Comparison of ENCODE assay signal across 19 cellular contexts in the genomic region with DNA sequence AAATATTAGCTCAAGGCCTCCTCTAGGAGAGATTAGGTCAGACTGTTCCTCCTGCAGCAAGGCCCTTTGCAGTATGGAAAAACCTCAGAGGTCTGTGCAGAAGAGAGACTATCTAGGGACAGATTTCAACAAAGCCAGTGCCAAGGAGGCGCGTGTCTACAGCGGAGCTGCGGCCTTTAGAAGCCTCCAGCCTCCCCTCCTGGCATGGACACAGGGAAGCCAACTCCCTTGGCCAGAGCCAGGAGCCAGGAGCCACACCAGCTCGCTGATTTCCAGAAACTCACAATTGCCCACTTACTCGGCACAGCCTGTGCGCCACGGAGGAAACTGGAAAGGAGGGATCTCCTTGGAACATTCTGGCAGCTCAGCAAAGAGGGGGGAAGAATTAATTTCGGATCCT.
DNase-seq lines count a peak whose midpoint lies in the region; ATAC-seq, FAIRE-seq and TF ChIP-seq lines count a peak whose summit lies in the region.
"Had no signal": no experiment of that assay in that cellular context is flagged by ENCODE, and none has a peak within 500 bp of the region (broad histone marks: within the 10 kb centered on the region; RNA-seq: fewer than 3 reads in every experiment).

No MANE protein-coding gene starts in this region.

- no peak overlapping the region for H3K4me2 ChIP-seq in H1 (ENCODE audit: insufficient read depth in 1 of 2, low read depth in 2 of 2, low read length in 2 of 2)

- H4K20me1 ChIP-seq in H1 (replicated peaks in 1 of 2; ENCODE audit: control insufficient read depth in 1 of 2, insufficient read depth in 2 of 2, low read length in 2 of 2) = peaks cover 0 to 8% of the 10 kb centered on the region in 2 experiments

- no peak overlapping the region for H4K91ac ChIP-seq in H1 (replicated peaks; ENCODE audit: insufficient read length, low read length)

- H3K27me3 ChIP-seq in H1 (replicated peaks in 1 of 4; ENCODE audit: control insufficient read depth in 3 of 4, extremely low read depth in 1 of 4, insufficient read depth in 3 of 4, low read length in 3 of 4) = no peaks in the 10 kb centered on the region
- no peaks in the 10 kb centered on the region for H3K27me3 ChIP-seq in sigmoid colon
- no peaks in the 10 kb centered on the region for H3K27me3 ChIP-seq in prostate gland (replicated peaks; ENCODE audit: insufficient read depth)
- H3K27me3 ChIP-seq: MG63, SJSA1 had no signal

- H3K9ac ChIP-seq in H1 (replicated peaks in 1 of 4; ENCODE audit: extremely low read depth in 1 of 4, low read depth in 3 of 4, low read length in 3 of 4) = no peak overlapping the region

- no peaks in the 10 kb centered on the region for H3K36me3 Mint-ChIP-seq in activated T-cell treated with anti-CD3 and anti-CD28 coated beads, Interleukin-2, amount 50 U/mL, for 72 hours (ENCODE audit: insufficient read depth in 2 of 2)
- H3K36me3 Mint-ChIP-seq: naive B cell had no signal

- H2BK12ac ChIP-seq in H1 (ENCODE audit: low read depth, low read length) = no peak overlapping the region

- H3K4me3 ChIP-seq in AG10803 (ENCODE audit: low read length) = no peak overlapping the region
- no peak overlapping the region for H3K4me3 ChIP-seq in H1 (ENCODE audit: extremely low read depth in 1 of 4, insufficient read depth in 2 of 4, low read depth in 3 of 4, low read length in 4 of 4)
- H3K4me3 ChIP-seq in sigmoid colon = no peak overlapping the region
- H3K4me3 ChIP-seq in prostate gland = no peak overlapping the region
- H3K4me3 ChIP-seq: MG63, SJSA1 had no signal

- no peaks in the 10 kb centered on the region for H3K4me1 ChIP-seq in H1 (replicated peaks in 1 of 4; ENCODE audit: control insufficient read depth in 3 of 4, insufficient read depth in 4 of 4, low read length in 3 of 4)
- peaks cover 0 to 48% (median 32%) of the 10 kb centered on the region in 4 donors for H3K4me1 ChIP-seq in sigmoid colon
- no peaks in the 10 kb centered on the region for H3K4me1 ChIP-seq in prostate gland (replicated peaks)
- H3K4me1 ChIP-seq: SJSA1 had no signal

- no peaks in the 10 kb centered on the region for H3K27me3 Mint-ChIP-seq in activated T-cell treated with anti-CD3 and anti-CD28 coated beads, Interleukin-2, amount 50 U/mL, for 72 hours (ENCODE audit: low read depth)
- H3K27me3 Mint-ChIP-seq: naive B cell had no signal

- H3K36me3 ChIP-seq in H1 (ENCODE audit: control insufficient read depth in 2 of 4, insufficient read depth in 4 of 4, low read length in 3 of 4) (no peaks in the 10 kb centered on the region), sigmoid colon (no peaks in the 10 kb centered on the region), prostate gland (no peaks in the 10 kb centered on the region)
- H3K36me3 ChIP-seq: MG63, SJSA1 had no signal

- no peak overlapping the region for H3K4me3 Mint-ChIP-seq in activated T-cell treated with anti-CD3 and anti-CD28 coated beads, Interleukin-2, amount 50 U/mL, for 72 hours
- H3K4me3 Mint-ChIP-seq: CD14-positive monocyte, naive B cell had no signal

- TF ChIP-seq CTCF in AG10803 (conservative IDR thresholded peaks at IDR 0.05; ENCODE audit: low read length) = no peak
- no peak for TF ChIP-seq CTCF in H1 (IDR thresholded peaks at IDR 0.05; ENCODE audit: control extremely low read depth in 1 of 3, insufficient read depth in 1 of 3, low read depth in 1 of 3, low read length in 3 of 3)
- TF ChIP-seq CTCF in sigmoid colon (IDR thresholded peaks at IDR 0.05) = no peak
- TF ChIP-seq CTCF in prostate gland (IDR thresholded peaks at IDR 0.05) = no peak

- no peak overlapping the region for H2BK20ac ChIP-seq in H1 (ENCODE audit: low read length)

- intact Hi-C loops in left colon (cut with DNase I, micrococcal nuclease) (no loop called here), sigmoid colon (cut with DNase I) (no loop called here), prostate gland (cut with DNase I) (no loop called here)

- peaks cover 7% of the 10 kb centered on the region; the same call in 1 of the 2 replicates for H3K23me2 ChIP-seq in H1 (ENCODE audit: low read depth, low read length)

- H4K8ac ChIP-seq in H1 (ENCODE audit: extremely low read depth, insufficient read depth, low read length) = no peak overlapping the region

- H3K4me1 Mint-ChIP-seq in activated T-cell treated with anti-CD3 and anti-CD28 coated beads, Interleukin-2, amount 50 U/mL, for 72 hours (ENCODE audit: low read depth) = peaks cover 2% of the 10 kb centered on the region

- ATAC-seq in left colon (peak; percentile 15), HG03354 (IDR thresholded peaks at IDR 0.05; ENCODE audit: poor library complexity, severe bottlenecking, unreplicated experiment) (no peak)
- ATAC-seq in activated T-cell treated with anti-CD3 and anti-CD28 coated beads, Interleukin-2, amount 50 U/mL, for 72 hours (replicated peaks in 1 of 2) = no peak

- no peak overlapping the region for H4K5ac ChIP-seq in H1 (ENCODE audit: insufficient read length, low read depth, low read length)

- H3K56ac ChIP-seq in H1 (replicated peaks; ENCODE audit: insufficient read length, low read depth, low read length) = no peak overlapping the region

- H3K27ac ChIP-seq in H1 (ENCODE audit: low read depth, low read length) = no peak overlapping the region
- peak overlapping the region in 3 of 4 donors; percentile 56 to 87 (median 60) for H3K27ac ChIP-seq in sigmoid colon
- H3K27ac ChIP-seq in prostate gland = no peak overlapping the region
- H3K27ac ChIP-seq: SJSA1 had no signal

- POLR2A ChIA-PET in H1 (lab: Charles Lee; ENCODE audit: partially characterized antibody) = no interaction called here

- H3K27ac Mint-ChIP-seq in activated T-cell treated with anti-CD3 and anti-CD28 coated beads, Interleukin-2, amount 50 U/mL, for 72 hours = no peak overlapping the region
- H3K27ac Mint-ChIP-seq: CD14-positive monocyte had no signal

- H2BK120ac ChIP-seq in H1 (replicated peaks; ENCODE audit: low read depth, low read length) = no peak overlapping the region

- CTCF ChIA-PET in H1 (lab: Charles Lee; ENCODE audit: partially characterized antibody) = interaction anchor here (0.6 to 1.1 kb wide), 4 partner anchors 8 to 123 kb away, joined by 3 to 4 read pairs (median 4); no protein-coding TSS in a partner anchor

- no peak overlapping the region for H2BK5ac ChIP-seq in H1 (ENCODE audit: low read depth, low read length)

- TF ChIP-seq POLR2A in H1 (IDR thresholded peaks at IDR 0.05; ENCODE audit: control extremely low read depth in 1 of 2, low read depth in 2 of 2, low read length in 2 of 2) (no peak), sigmoid colon (IDR thresholded peaks at IDR 0.05) (no peak), prostate gland (IDR thresholded peaks at IDR 0.05) (no peak)

- TF ChIP-seq RAD21 in H1 (IDR thresholded peaks at IDR 0.05 in 1 of 2, conservative IDR thresholded peaks at IDR 0.05 in 1 of 2; ENCODE audit: low read depth in 2 of 2, low read length in 2 of 2) = no peak

- DNase-seq in AG10803 (ENCODE audit: low read depth) (peak; percentile 10), H1 (ENCODE audit: low read depth in 1 of 2, low spot score in 2 of 2) (no peak), left colon (peak in 1 of 2 donors; percentile 53), sigmoid colon (peak; percentile 92), NOMO-1 (lab: John Stamatoyannopoulos, UW; ENCODE audit: unreplicated experiment in 2 of 2) (no peak), prostate gland (ENCODE audit: low spot score) (no peak)
- DNase-seq in activated T-cell treated with anti-CD3 and anti-CD28 coated beads, Interleukin-2, amount 50 U/mL, for 72 hours = no peak
- DNase-seq: 8988T; activated CD4-positive, CD25-positive, alpha-beta regulatory T cell treated with anti-CD3 and anti-CD28 coated beads, Interleukin-2, amount 50 U/mL, for 72 hours; activated gamma-delta T cell; HCEC 1CT; kidney; MG63; naive B cell; NCI-H187; stimulated activated CD4-positive, alpha-beta T cell treated with anti-CD3 and anti-CD28 coated beads, Interleukin-1b, Interleukin-23, amount 100 ng/mL, for 48 hours had no signal

- H3K79me2 ChIP-seq in H1 (ENCODE audit: control insufficient read depth in 1 of 2, insufficient read depth in 2 of 2, low read length in 2 of 2) = peaks cover 4 to 25% of the 10 kb centered on the region in 2 experiments; a peak in 2 of 4 replicates

- peak overlapping the region; percentile 60; the same call in 1 of the 2 replicates for H3K18ac ChIP-seq in H1 (ENCODE audit: extremely low read depth, low read length)

- no peak overlapping the region for H3K4ac ChIP-seq in H1 (replicated peaks; ENCODE audit: insufficient read length, low read depth, low read length)

- FAIRE-seq in H1 (lab: Jason Lieb, UNC) = no peak
- FAIRE-seq: kidney had no signal

- H3K9me3 ChIP-seq in H1 (ENCODE audit: insufficient read depth in 2 of 2, low read depth in 1 of 2, low read length in 1 of 2) (no peaks in the 10 kb centered on the region), sigmoid colon (no peaks in the 10 kb centered on the region), prostate gland (no peaks in the 10 kb centered on the region)
- H3K9me3 ChIP-seq: MG63, SJSA1 had no signal

- 89% methylated on average over 9 of the region's 9 CpGs; no CpG with 5 or more reads in 1 of the 2 experiments for WGBS in H1 (ENCODE audit: extremely low coverage in 1 of 2, insufficient coverage in 1 of 2, insufficient read length in 1 of 2, insufficient replicate concordance in 2 of 2, low coverage in 1 of 2, low lambda C conversion rate in 2 of 2, missing lambda C conversion rate in 1 of 2), 2 experiments
- 85 to 92% methylated on average over 9 of the region's 9 CpGs for WGBS in sigmoid colon, 2 donors
- 65% methylated on average over 9 of the region's 9 CpGs for WGBS in prostate gland

- no peak overlapping the region for H3K14ac ChIP-seq in H1 (ENCODE audit: insufficient read length)

- H2AFZ ChIP-seq in H1 (ENCODE audit: low read length) = no peak overlapping the region

- H3K79me1 ChIP-seq in H1 (ENCODE audit: low read depth, low read length) = peaks cover 3% of the 10 kb centered on the region; the same call in 1 of the 2 replicates

- no peaks in the 10 kb centered on the region for H3K9me3 Mint-ChIP-seq in activated T-cell treated with anti-CD3 and anti-CD28 coated beads, Interleukin-2, amount 50 U/mL, for 72 hours
- H3K9me3 Mint-ChIP-seq: CD14-positive monocyte had no signal

- no peak overlapping the region for H2BK15ac ChIP-seq in H1 (ENCODE audit: low read length)

- TF ChIP-seq EP300 in H1 (IDR thresholded peaks at IDR 0.05; ENCODE audit: borderline replicate concordance in 1 of 2, low read depth in 2 of 2, low read length in 2 of 2) (no peak), sigmoid colon (IDR thresholded peaks at IDR 0.05) (peak in 1 of 4 donors; percentile 37)

- H3K23ac ChIP-seq in H1 (ENCODE audit: insufficient read length) = no peak overlapping the region

- no peak overlapping the region for H2AK5ac ChIP-seq in H1 (ENCODE audit: low read depth, low read length)

TF ChIP-seq in H1, 55 proteins besides CTCF, POLR2A, EP300 and RAD21 (continues in another document):
- no peak for TF ChIP-seq BRCA1 (IDR thresholded peaks at IDR 0.05; ENCODE audit: low read depth, low read length)
- TF ChIP-seq BACH1 (IDR thresholded peaks at IDR 0.05; ENCODE audit: low read length) = no peak
- TF ChIP-seq EGR1 (IDR thresholded peaks at IDR 0.05; ENCODE audit: borderline replicate concordance, low read depth, low read length) = no peak
- TF ChIP-seq SP2 (IDR thresholded peaks at IDR 0.05; ENCODE audit: low read length) = no peak
- no peak for TF ChIP-seq KDM5A (IDR thresholded peaks at IDR 0.05; ENCODE audit: low read length)
- no peak for TF ChIP-seq PHF8 (conservative IDR thresholded peaks at IDR 0.05; ENCODE audit: low read depth, low read length)

Comparison
In these comparisons a context has a peak if more than half of its experiments do, and no peak if none do; other contexts are left out.
1. DNase-seq: peak in AG10803 (single experiment) and sigmoid colon (single experiment); none in H1 (0 of 2), activated T-cell treated with anti-CD3 and anti-CD28 coated beads, Interleukin-2, amount 50 U/mL, for 72 hours (0 of 2), NOMO-1 (0 of 2) and prostate gland (single experiment).
2. H3K27ac ChIP-seq: peak in sigmoid colon (3 of 4); none in H1 (single experiment) and prostate gland (0 of 2).